ENCODE assay signal across 10 cellular contexts in the genomic region with DNA sequence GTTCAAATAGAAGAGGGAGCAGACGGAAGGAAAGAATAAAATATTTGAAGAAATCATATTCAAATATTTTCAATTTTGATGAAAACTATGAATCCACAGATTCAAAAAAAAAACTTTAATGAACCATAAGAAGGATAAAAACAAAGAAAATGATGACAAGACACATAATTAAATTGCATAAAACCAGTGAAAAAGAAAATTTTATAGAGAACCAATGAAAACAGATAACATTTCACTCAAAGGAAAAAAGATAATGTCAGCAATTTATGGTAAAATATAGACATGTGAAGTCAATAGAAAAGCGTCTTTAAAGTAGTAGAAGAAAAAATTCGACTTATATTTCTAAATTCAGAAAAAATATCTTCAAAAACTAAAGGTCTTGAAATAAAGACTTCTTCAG.
"Had no signal": no experiment of that assay in that cellular context is flagged by ENCODE, and none has a peak within 500 bp of the region (broad histone marks: within the 10 kb centered on the region; RNA-seq: fewer than 3 reads in every experiment).

No MANE protein-coding gene starts in this region.

- DNase-seq: GM23248, GOT3, H7, HFFc6, Karpas-422, KBM-7 had no signal

- H3K9me3 ChIP-seq: HAP-1 had no signal

- H3K27ac ChIP-seq: GM23248, KMS-11 had no signal

- H3K4me3 ChIP-seq: GM23248, HAP-1 had no signal

- H2AFZ ChIP-seq: GM23248 had no signal

- H3K36me3 ChIP-seq: HAP-1 had no signal

- FAIRE-seq: HTR-8/SVneo had no signal

- H3K4me2 ChIP-seq: KMS-11 had no signal

- ATAC-seq: HCT116 had no signal

- H3K4me1 ChIP-seq: HAP-1 had no signal

- H3K9ac ChIP-seq: GM23248, KMS-11 had no signal
